ENCODE assay signal across 21 cellular contexts in genomic region chr14:88417594-88417993, GRCh38. TPM values are rescaled to one million over a fixed set of nuclear protein-coding genes. Genes with fewer than 3 reads are reported as not detected.
DNase-seq lines count a peak whose midpoint lies in the region; ATAC-seq and TF ChIP-seq lines count a peak whose summit lies in the region.
"Had no signal": no experiment of that assay in that cellular context is flagged by ENCODE, and none has a peak within 500 bp of the region (broad histone marks: within the 10 kb centered on the region; RNA-seq: fewer than 3 reads in every experiment).

No MANE protein-coding gene starts in this region.

- no peak for TF ChIP-seq CTCF in C4-2B (conservative IDR thresholded peaks at IDR 0.05)
- TF ChIP-seq CTCF in hepatocyte (IDR thresholded peaks at IDR 0.05; ENCODE audit: poor library complexity), result no peak

- DNase-seq in DMS53 treated with DMSO at 0.1 percent for 48 hours (lab: John Stamatoyannopoulos, UW; ENCODE audit: unreplicated experiment) (peak; percentile 26), NCI-H748 (lab: John Stamatoyannopoulos, UW; ENCODE audit: unreplicated experiment) (peak; percentile 55), hepatocyte (ENCODE audit: low spot score) (no peak), anterior cingulate cortex (lab: John Stamatoyannopoulos, UW) (no peak)
- DNase-seq: DMS153, H9, HFFc6, IMR-90, KG1, MM.1S, NCI-H1417, NCI-H1694, NCI-H2081 treated with DMSO at 0.1 percent for 48 hours, NCI-H510A treated with DMSO at 0.1 percent for 48 hours, Peyer's patch, SHP77 treated with DMSO at 0.1 percent for 48 hours had no signal

- H2AFZ ChIP-seq in hepatocyte, result no peak overlapping the region
- H2AFZ ChIP-seq: GM23338 had no signal

- peaks cover 14% of the 10 kb centered on the region for H3K9me3 ChIP-seq in hepatocyte (ENCODE audit: low read depth)

- H3K27ac ChIP-seq in C4-2B (peak overlapping the region; percentile 39; the same call in 1 of the 2 replicates), hepatocyte (no peak overlapping the region)
- H3K27ac ChIP-seq: Peyer's patch, SK-N-MC had no signal

- H3K9me2 ChIP-seq in hepatocyte (replicated peaks; ENCODE audit: insufficient read depth), result no peaks in the 10 kb centered on the region

- peak overlapping the region; percentile 17 for H3K4me3 ChIP-seq in hepatocyte
- H3K4me3 ChIP-seq: GM23338, Peyer's patch, SK-N-MC had no signal

- H3K79me2 ChIP-seq in hepatocyte, result peaks cover 3% of the 10 kb centered on the region

- ATAC-seq in GM18873 (IDR thresholded peaks at IDR 0.05; ENCODE audit: low FRiP score, unreplicated experiment) (no peak), HG03135 (IDR thresholded peaks at IDR 0.05; ENCODE audit: unreplicated experiment) (no peak)
- ATAC-seq: GM23338 had no signal

- no peaks in the 10 kb centered on the region for H3K27me3 ChIP-seq in hepatocyte
- H3K27me3 ChIP-seq: Peyer's patch had no signal

- peaks cover 7% of the 10 kb centered on the region for H3K36me3 ChIP-seq in hepatocyte (replicated peaks; ENCODE audit: insufficient read depth, low read depth)

- no peaks in the 10 kb centered on the region for H4K20me1 ChIP-seq in hepatocyte (ENCODE audit: insufficient read depth, poor library complexity, severe bottlenecking)

- no peaks in the 10 kb centered on the region for H3K4me1 ChIP-seq in hepatocyte (ENCODE audit: insufficient read depth)
- H3K4me1 ChIP-seq: Peyer's patch had no signal

- H3K4me2 ChIP-seq in hepatocyte, result no peak overlapping the region
- H3K4me2 ChIP-seq: GM23338 had no signal

RNA-seq across cellular contexts. Expression of gene SPATA7, which starts 32.1 kb away (rescaled TPM):
- 18.7 and 27.9 TPM in 2 replicates for total RNA-seq in hepatocyte
- polyA plus RNA-seq in hepatocyte, result 9.8 and 11.8 TPM in 2 replicates

Comparison
In these comparisons a context has a peak if more than half of its experiments do, and no peak if none do; other contexts are left out.
1. DNase-seq: peak in DMS53 treated with DMSO at 0.1 percent for 48 hours (single experiment) and NCI-H748 (single experiment); none in hepatocyte (single experiment) and anterior cingulate cortex (0 of 58).